Comparison of ENCODE assay signal across 11 cellular contexts in genomic region chr10:44946201-44946600, GRCh38. TPM values are rescaled to one million over a fixed set of nuclear protein-coding genes. Genes with fewer than 3 reads are reported as not detected.
DNase-seq lines count a peak whose midpoint lies in the region; ATAC-seq, FAIRE-seq and TF ChIP-seq lines count a peak whose summit lies in the region.
"Had no signal": no experiment of that assay in that cellular context is flagged by ENCODE, and none has a peak within 500 bp of the region (broad histone marks: within the 10 kb centered on the region; RNA-seq: fewer than 3 reads in every experiment).

No MANE protein-coding gene starts in this region.

- no peak overlapping the region for H3K4me3 ChIP-seq in left lung

- FAIRE-seq in GM12892 (lab: Jason Lieb, UNC) = peak; percentile 17
- FAIRE-seq: colon, keratinocyte had no signal

- TF ChIP-seq CTCF in left lung (IDR thresholded peaks at IDR 0.05) = no peak

- no peak for TF ChIP-seq POLR2A in GM12892 (IDR thresholded peaks at IDR 0.05; ENCODE audit: low read depth, low read length)

- peaks cover 0 to 7% of the 10 kb centered on the region in 2 donors for H3K9me3 ChIP-seq in left lung

- H3K36me3 ChIP-seq in left lung = no peaks in the 10 kb centered on the region

- DNase-seq in GM12892 (ENCODE audit: insufficient read length) = no peak
- no peak for DNase-seq in left lung
- no peak for DNase-seq in LoVo (ENCODE audit: low spot score)
- DNase-seq in NCI-H82 (lab: John Stamatoyannopoulos, UW) = no peak

- H3K4me1 ChIP-seq in left lung = peaks cover 0 to 54% of the 10 kb centered on the region in 2 donors

- intact Hi-C loops in left lung (cut with DNase I) = no loop called here

- peak; percentile 46 for ATAC-seq in GM21717 (IDR thresholded peaks at IDR 0.05; ENCODE audit: unreplicated experiment)
- peak; percentile 67 for ATAC-seq in HG03575 (IDR thresholded peaks at IDR 0.05; ENCODE audit: extremely low read depth, insufficient number of reproducible peaks, low FRiP score, unreplicated experiment)
- ATAC-seq in left lung = peak; percentile 57
- no peak for ATAC-seq in GM21529 (IDR thresholded peaks at IDR 0.05; ENCODE audit: unreplicated experiment)
- no peak for ATAC-seq in HG02852 (IDR thresholded peaks at IDR 0.05; ENCODE audit: unreplicated experiment)

- no peaks in the 10 kb centered on the region for H3K27me3 ChIP-seq in left lung

- H3K27ac ChIP-seq in left lung = peak overlapping the region in 1 of 2 donors; percentile 64
- H3K27ac ChIP-seq: HL-60 had no signal

RNA-seq across cellular contexts. Expression of gene RASSF4, which starts 13.4 kb away (rescaled TPM):
- 29.4 TPM for polyA plus RNA-seq in GM12892 (2012; ENCODE audit: missing spikeins)
- total RNA-seq in left lung = 10 to 100 TPM; 52.2 to 54.7 TPM

RNA-seq across cellular contexts. Expression of gene DEPP1, which starts 32.4 kb away (rescaled TPM):
- 4.2 TPM for polyA plus RNA-seq in GM12892 (2012; ENCODE audit: missing spikeins)
- 10 to 100 TPM; 25.4 to 33.9 TPM for total RNA-seq in left lung

RNA-seq across cellular contexts. Expression of gene TMEM72, which starts 35.1 kb away (rescaled TPM):
- 0.08 TPM for polyA plus RNA-seq in GM12892 (2012; ENCODE audit: missing spikeins)
- total RNA-seq in left lung = under 1 TPM in 1 of 2 donors, not detected in 1; 0.23 TPM
- polyA plus RNA-seq: keratinocyte had no signal

RNA-seq across cellular contexts. Expression of gene ZNF22, which starts 54.5 kb away (rescaled TPM):
- 34.9 TPM for polyA plus RNA-seq in GM12892 (2012; ENCODE audit: missing spikeins)
- 10 to 100 TPM; 19.3 to 24.0 TPM for total RNA-seq in left lung

Comparison
In these comparisons a context has a peak if more than half of its experiments do, and no peak if none do; other contexts are left out.
1. ATAC-seq: peak in GM21717 (single experiment), HG03575 (single experiment) and left lung (single experiment); none in GM21529 (single experiment) and HG02852 (single experiment).